9 cellular contexts compared by ENCODE assay signal in the genomic region with DNA sequence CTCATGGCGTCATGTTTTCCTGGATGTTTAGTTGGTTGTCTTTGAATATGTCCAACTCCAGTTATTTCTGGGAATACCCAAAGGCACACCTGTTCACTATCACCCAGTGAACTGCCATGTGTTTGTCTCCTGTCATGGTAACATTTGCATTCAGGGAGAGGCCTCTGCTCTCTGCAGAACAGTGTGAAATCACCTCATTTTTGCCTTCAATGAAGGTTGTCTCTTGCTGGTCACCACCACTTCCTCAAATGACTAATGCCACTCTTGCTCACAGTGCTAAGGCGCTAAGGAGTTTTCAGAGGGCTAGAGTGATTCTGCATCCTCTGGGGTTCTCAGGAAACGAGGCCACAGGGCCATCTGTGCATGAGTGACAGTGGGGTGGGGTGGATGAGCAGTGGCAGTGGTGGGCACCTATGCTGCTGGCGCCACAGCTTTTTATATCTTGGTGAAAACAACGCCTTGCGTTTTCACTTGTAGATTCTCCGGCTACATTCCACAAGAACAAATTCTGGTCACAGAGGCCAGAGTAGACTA.
A peak's percentile ranks its signal among the peaks of the same experiment; 100 is the strongest.
DNase-seq lines count a peak whose midpoint lies in the region; ATAC-seq and TF ChIP-seq lines count a peak whose summit lies in the region.
"Had no signal": no experiment of that assay in that cellular context is flagged by ENCODE, and none has a peak within 500 bp of the region (broad histone marks: within the 10 kb centered on the region; RNA-seq: fewer than 3 reads in every experiment).

No MANE protein-coding gene starts in this region.

- no peak for TF ChIP-seq CTCF in NB4 (IDR thresholded peaks at IDR 0.05; ENCODE audit: low read depth, low read length)
- TF ChIP-seq CTCF in heart right ventricle (IDR thresholded peaks at IDR 0.05) = no peak

- ATAC-seq in HG02571 (IDR thresholded peaks at IDR 0.05; ENCODE audit: unreplicated experiment) (peak; percentile 64), heart right ventricle (peak; percentile 27 to 57 (median 40))
- ATAC-seq: body of pancreas had no signal

- peak; percentile 92 for DNase-seq in NB4 (ENCODE audit: low read depth)
- peak; percentile 41 for DNase-seq in activated CD8-positive, alpha-beta memory T cell treated with anti-CD3 and anti-CD28 coated beads, Interleukin-2, amount 50 U/mL, for 1 hour (ENCODE audit: extremely low read depth)
- no peak for DNase-seq in heart right ventricle
- DNase-seq in stimulated activated CD4-positive, alpha-beta T cell treated with anti-CD3 and anti-CD28 coated beads, TNF-alpha, amount 100 ng/mL, for 1 hour (ENCODE audit: low read depth in 3 of 3, low spot score in 1 of 3) = peak in 2 of 3 donors; percentile 17 to 19
- no peak for DNase-seq in NCI-H446 (lab: John Stamatoyannopoulos, UW)
- DNase-seq in COLO829 (ENCODE audit: low spot score) = no peak

- WGBS in heart right ventricle, 2 donors = 51 to 53% methylated on average over 7 of the region's 7 CpGs

- peak overlapping the region; percentile 1 to 91 (median 76) for H3K27ac ChIP-seq in heart right ventricle

- H3K4me3 ChIP-seq in NB4 (ENCODE audit: low read depth, low read length) = peak overlapping the region; percentile 55
- peak overlapping the region in 2 of 10 donors; percentile 10 to 19 for H3K4me3 ChIP-seq in heart right ventricle
- H3K4me3 ChIP-seq: body of pancreas had no signal

- H3K9me3 ChIP-seq in heart right ventricle = no peaks in the 10 kb centered on the region
- H3K9me3 ChIP-seq: body of pancreas had no signal

- peak; percentile 50 for TF ChIP-seq POLR2A in GM15510 (IDR thresholded peaks at IDR 0.05; ENCODE audit: borderline replicate concordance, extremely low read depth, insufficient read length)
- TF ChIP-seq POLR2A in NB4 (IDR thresholded peaks at IDR 0.05; ENCODE audit: extremely low read depth, insufficient read length) = no peak

- H3K4me1 ChIP-seq in heart right ventricle = peaks cover 0 to 38% (median 10%) of the 10 kb centered on the region in 9 donors
- H3K4me1 ChIP-seq: body of pancreas had no signal

- intact Hi-C loops in heart right ventricle (cut with DNase I) = loop anchor here in 3 of 10 donors (5.0 to 10.0 kb wide), 3 partner anchors 47 to 1067 kb away; partner anchors contain the start of genes MRPS6 (in 1 of the 3) and SLC5A3 (in 1 of the 3)

- H3K27me3 ChIP-seq in heart right ventricle = no peaks in the 10 kb centered on the region
- H3K27me3 ChIP-seq: body of pancreas had no signal

- H3K36me3 ChIP-seq in heart right ventricle = no peaks in the 10 kb centered on the region

Comparison
In these comparisons a context has a peak if more than half of its experiments do, and no peak if none do; other contexts are left out.
1. DNase-seq: peak in NB4 (single experiment), activated CD8-positive, alpha-beta memory T cell treated with anti-CD3 and anti-CD28 coated beads, Interleukin-2, amount 50 U/mL, for 1 hour (single experiment) and stimulated activated CD4-positive, alpha-beta T cell treated with anti-CD3 and anti-CD28 coated beads, TNF-alpha, amount 100 ng/mL, for 1 hour (2 of 3); none in heart right ventricle (0 of 2), NCI-H446 (0 of 2) and COLO829 (single experiment).